Comparison of ENCODE assay signal across 11 cellular contexts in genomic region chr22:30506507-30506968, GRCh38. TPM values are rescaled to one million over a fixed set of nuclear protein-coding genes. Genes with fewer than 3 reads are reported as not detected.
"Had no signal": no experiment of that assay in that cellular context is flagged by ENCODE, and none has a peak within 500 bp of the region (broad histone marks: within the 10 kb centered on the region; RNA-seq: fewer than 3 reads in every experiment).

No MANE protein-coding gene starts in this region.

- H3K4me1 ChIP-seq: psoas muscle had no signal

- H3K27ac ChIP-seq: esophagus muscularis mucosa, psoas muscle, spleen had no signal

- H3K36me3 ChIP-seq: esophagus muscularis mucosa, spleen had no signal

- H3K9me3 ChIP-seq: esophagus muscularis mucosa, psoas muscle had no signal

- H3K4me3 ChIP-seq: esophagus muscularis mucosa, psoas muscle had no signal

- DNase-seq: activated CD4-positive, alpha-beta T cell treated with anti-CD3 and anti-CD28 coated beads for 48 hours; activated CD8-positive, alpha-beta memory T cell treated with anti-CD3 and anti-CD28 coated beads, Interleukin-2, amount 50 U/mL, for 48 hours; activated gamma-delta T cell; activated T-cell treated with anti-CD3 and anti-CD28 coated beads, Interleukin-2, amount 50 U/mL, for 72 hours; amniotic stem cell; hypothalamus; psoas muscle; spleen had no signal

RNA-seq across cellular contexts. Expression of gene SEC14L4, which starts 1.0 kb away (rescaled TPM):
- polyA plus RNA-seq: neural cell had no signal

RNA-seq across cellular contexts. Expression of gene SEC14L3, which starts 34.7 kb away (rescaled TPM):
- polyA plus RNA-seq: neural cell, spleen, urinary bladder had no signal

RNA-seq across cellular contexts. Expression of gene SEC14L6, which starts 40.0 kb away (rescaled TPM):
- polyA plus RNA-seq: neural cell, psoas muscle had no signal
